11 cellular contexts compared by ENCODE assay signal in the genomic region with DNA sequence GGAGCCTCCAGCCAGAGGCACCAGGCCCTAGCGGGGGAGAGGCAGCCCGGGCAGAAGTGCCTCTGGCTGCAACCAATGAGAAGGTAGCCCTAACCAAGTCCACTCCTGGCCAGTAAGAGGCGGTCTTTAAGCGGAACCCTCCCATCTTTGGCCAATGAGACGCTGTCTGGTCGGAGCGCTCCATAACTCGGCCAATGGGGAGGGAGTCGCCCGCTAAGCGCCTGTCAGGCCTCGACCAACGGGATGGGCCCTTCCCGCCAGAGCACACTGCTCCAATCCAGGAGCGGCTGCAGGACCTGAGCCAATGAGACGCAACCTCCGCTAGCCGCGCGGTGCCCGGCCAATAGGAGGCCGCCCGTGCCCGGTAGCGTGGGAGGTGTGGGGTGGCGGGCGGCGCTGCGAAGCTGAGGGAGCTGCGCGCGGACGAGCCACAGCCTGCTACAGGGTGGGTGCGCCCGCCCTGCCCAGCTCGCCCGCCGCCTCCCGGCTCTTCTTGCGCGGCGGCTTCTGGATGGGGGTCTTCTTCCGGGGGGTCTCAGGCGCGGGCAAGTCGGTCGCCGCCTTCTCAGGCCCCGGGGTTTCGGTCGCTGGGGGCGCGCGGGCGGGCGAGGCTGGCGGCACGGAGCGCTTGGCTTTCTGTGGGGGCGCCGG. TPM values are rescaled to one million over a fixed set of nuclear protein-coding genes. Genes with fewer than 3 reads are reported as not detected.
DNase-seq lines count a peak whose midpoint lies in the region; ATAC-seq, FAIRE-seq and TF ChIP-seq lines count a peak whose summit lies in the region.
"Had no signal": no experiment of that assay in that cellular context is flagged by ENCODE, and none has a peak within 500 bp of the region (broad histone marks: within the 10 kb centered on the region; RNA-seq: fewer than 3 reads in every experiment).

No MANE protein-coding gene starts in this region.

- no peak overlapping the region for H2BK5ac ChIP-seq in H1 (ENCODE audit: low read depth, low read length)

- no peak overlapping the region for H3K23ac ChIP-seq in H1 (ENCODE audit: insufficient read length)

- H3K27me3 ChIP-seq in BLaER1 (peaks cover 56% of the 10 kb centered on the region), H1 (replicated peaks in 1 of 4; ENCODE audit: control insufficient read depth in 3 of 4, extremely low read depth in 1 of 4, insufficient read depth in 3 of 4, low read length in 3 of 4) (peaks cover 7 to 19% (median 15%) of the 10 kb centered on the region in 4 experiments)

- H3K27ac Mint-ChIP-seq in naive B cell: no peak overlapping the region

- H3K27ac ChIP-seq in BLaER1 (no peak overlapping the region), H1 (ENCODE audit: low read depth, low read length) (no peak overlapping the region)

- no peaks in the 10 kb centered on the region for H3K36me3 Mint-ChIP-seq in naive B cell

- H3K79me2 ChIP-seq in H1 (ENCODE audit: control insufficient read depth in 1 of 2, insufficient read depth in 2 of 2, low read length in 2 of 2): no peaks in the 10 kb centered on the region

- H3K9me3 Mint-ChIP-seq in naive B cell: no peaks in the 10 kb centered on the region

- H3K9me3 ChIP-seq in BLaER1: peaks cover 7% of the 10 kb centered on the region; the same call in 1 of the 2 replicates
- no peaks in the 10 kb centered on the region for H3K9me3 ChIP-seq in H1 (ENCODE audit: insufficient read depth in 2 of 2, low read depth in 1 of 2, low read length in 1 of 2)

- H3K36me3 ChIP-seq in BLaER1 (no peaks in the 10 kb centered on the region), H1 (ENCODE audit: control insufficient read depth in 2 of 4, insufficient read depth in 4 of 4, low read length in 3 of 4) (no peaks in the 10 kb centered on the region)

- no peak overlapping the region for H2BK20ac ChIP-seq in H1 (ENCODE audit: low read length)

- H3K23me2 ChIP-seq in H1 (ENCODE audit: low read depth, low read length): peaks cover 7% of the 10 kb centered on the region; the same call in 1 of the 2 replicates

- DNase-seq in HPDE6-E6E7 (ENCODE audit: extremely low spot score) (peak; percentile 51), H1 (ENCODE audit: low read depth in 1 of 2, low spot score in 2 of 2) (no peak), naive B cell (no peak), HTR-8/SVneo (ENCODE audit: insufficient read length, low spot score) (no peak)
- DNase-seq in activated CD4-positive, CD25-positive, alpha-beta regulatory T cell (lab: John Stamatoyannopoulos, UW): no peak
- DNase-seq: DMS 273 treated with DMSO at 0.1 percent for 48 hours, NCI-H510A treated with DMSO at 0.1 percent for 48 hours had no signal

- H3K14ac ChIP-seq in H1 (ENCODE audit: insufficient read length): no peak overlapping the region

- ATAC-seq in naive B cell (ENCODE audit: low read depth in 2 of 2) (peak in 1 of 2 donors; percentile 9), HG03159 (IDR thresholded peaks at IDR 0.05; ENCODE audit: unreplicated experiment) (no peak), HG03280 (IDR thresholded peaks at IDR 0.05; ENCODE audit: unreplicated experiment) (no peak)

- H2AK5ac ChIP-seq in H1 (ENCODE audit: low read depth, low read length): no peak overlapping the region

- peak overlapping the region; percentile 40; the same call in 1 of the 2 replicates for H4K8ac ChIP-seq in H1 (ENCODE audit: extremely low read depth, insufficient read depth, low read length)

- H3K4me1 ChIP-seq in BLaER1: peaks cover 66% of the 10 kb centered on the region
- peaks cover 0 to 13% (median 7%) of the 10 kb centered on the region in 4 experiments; a peak in 5 of 7 replicates for H3K4me1 ChIP-seq in H1 (replicated peaks in 1 of 4; ENCODE audit: control insufficient read depth in 3 of 4, insufficient read depth in 4 of 4, low read length in 3 of 4)

- 91% methylated on average over 17 of the region's 61 CpGs; no CpG with 5 or more reads in 1 of the 2 experiments for WGBS in H1 (ENCODE audit: extremely low coverage in 1 of 2, insufficient coverage in 1 of 2, insufficient read length in 1 of 2, insufficient replicate concordance in 2 of 2, low coverage in 1 of 2, low lambda C conversion rate in 2 of 2, missing lambda C conversion rate in 1 of 2), 2 experiments

- no peak for TF ChIP-seq POLR2A in H1 (IDR thresholded peaks at IDR 0.05; ENCODE audit: control extremely low read depth in 1 of 2, low read depth in 2 of 2, low read length in 2 of 2)

- POLR2A ChIA-PET in H1 (lab: Charles Lee; ENCODE audit: partially characterized antibody): interaction anchor here (0.9 to 1.0 kb wide), 2 partner anchors 11 to 21 kb away, joined by 3 read pairs; no protein-coding TSS in a partner anchor

- FAIRE-seq in H1 (lab: Jason Lieb, UNC) (no peak), HTR-8/SVneo (lab: Jason Lieb, UNC) (no peak)
- FAIRE-seq: astrocyte had no signal

- peaks cover 12 to 19% (median 18%) of the 10 kb centered on the region in 3 donors for H3K4me1 Mint-ChIP-seq in naive B cell

- TF ChIP-seq RAD21 in H1 (IDR thresholded peaks at IDR 0.05 in 1 of 2, conservative IDR thresholded peaks at IDR 0.05 in 1 of 2; ENCODE audit: low read depth in 2 of 2, low read length in 2 of 2): no peak

- no peak overlapping the region for H3K4me3 ChIP-seq in BLaER1
- no peak overlapping the region for H3K4me3 ChIP-seq in H1 (ENCODE audit: extremely low read depth in 1 of 4, insufficient read depth in 2 of 4, low read depth in 3 of 4, low read length in 4 of 4)

- no peak overlapping the region for H3K4ac ChIP-seq in H1 (replicated peaks; ENCODE audit: insufficient read length, low read depth, low read length)

- no peak overlapping the region for H2AFZ ChIP-seq in H1 (ENCODE audit: low read length)

- no peak overlapping the region for H3K9ac ChIP-seq in BLaER1
- H3K9ac ChIP-seq in H1 (replicated peaks in 1 of 4; ENCODE audit: extremely low read depth in 1 of 4, low read depth in 3 of 4, low read length in 3 of 4): no peak overlapping the region

- H3K18ac ChIP-seq in H1 (ENCODE audit: extremely low read depth, low read length): no peak overlapping the region

- H3K56ac ChIP-seq in H1 (replicated peaks; ENCODE audit: insufficient read length, low read depth, low read length): no peak overlapping the region

- H4K20me1 ChIP-seq in BLaER1 (peaks cover 6% of the 10 kb centered on the region), H1 (replicated peaks in 1 of 2; ENCODE audit: control insufficient read depth in 1 of 2, insufficient read depth in 2 of 2, low read length in 2 of 2) (peaks cover 5 to 19% of the 10 kb centered on the region in 2 experiments)

- peaks cover 22 to 52% (median 39%) of the 10 kb centered on the region in 3 donors for H3K27me3 Mint-ChIP-seq in naive B cell

- H3K79me1 ChIP-seq in H1 (ENCODE audit: low read depth, low read length): no peaks in the 10 kb centered on the region; the same call in 1 of the 2 replicates

- TF ChIP-seq CTCF in H1 (IDR thresholded peaks at IDR 0.05; ENCODE audit: control extremely low read depth in 1 of 3, insufficient read depth in 1 of 3, low read depth in 1 of 3, low read length in 3 of 3): no peak

- H2BK12ac ChIP-seq in H1 (ENCODE audit: low read depth, low read length): no peak overlapping the region

- H3K4me2 ChIP-seq in BLaER1 (peak overlapping the region; percentile 92), H1 (ENCODE audit: insufficient read depth in 1 of 2, low read depth in 2 of 2, low read length in 2 of 2) (no peak overlapping the region)

- no peak overlapping the region for H4K91ac ChIP-seq in H1 (replicated peaks; ENCODE audit: insufficient read length, low read length)

- H3K4me3 Mint-ChIP-seq in naive B cell: peak overlapping the region in 6 of 8 donors; percentile 20 to 82 (median 50)

- H2BK15ac ChIP-seq in H1 (ENCODE audit: low read length): no peak overlapping the region

- no peak for TF ChIP-seq EP300 in H1 (IDR thresholded peaks at IDR 0.05; ENCODE audit: borderline replicate concordance in 1 of 2, low read depth in 2 of 2, low read length in 2 of 2)

- CTCF ChIA-PET in H1 (lab: Charles Lee; ENCODE audit: partially characterized antibody): interaction anchor here (1.8 kb wide), 1 partner anchor 31 kb away, joined by 6 read pairs; no protein-coding TSS in a partner anchor

- H4K5ac ChIP-seq in H1 (ENCODE audit: insufficient read length, low read depth, low read length): no peak overlapping the region

- no peak overlapping the region for H2BK120ac ChIP-seq in H1 (replicated peaks; ENCODE audit: low read depth, low read length)

TF ChIP-seq in H1, 55 proteins besides CTCF, POLR2A, EP300 and RAD21 (continues in another document):
- no peak for TF ChIP-seq TEAD4 (IDR thresholded peaks at IDR 0.05; ENCODE audit: low read depth, low read length)
- TF ChIP-seq, protein P1, sequence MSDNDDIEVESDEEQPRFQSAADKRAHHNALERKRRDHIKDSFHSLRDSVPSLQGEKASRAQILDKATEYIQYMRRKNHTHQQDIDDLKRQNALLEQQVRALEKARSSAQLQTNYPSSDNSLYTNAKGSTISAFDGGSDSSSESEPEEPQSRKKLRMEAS (IDR thresholded peaks at IDR 0.05): peak; percentile 58
- TF ChIP-seq NANOG (IDR thresholded peaks at IDR 0.05; ENCODE audit: insufficient read depth, low read depth, low read length, poor library complexity, severe bottlenecking): no peak
- TF ChIP-seq TBP (IDR thresholded peaks at IDR 0.05; ENCODE audit: low read depth, low read length): no peak

RNA-seq across cellular contexts. Expression of a gene that starts 12.6 kb away (rescaled TPM):
- 9.8 and 10.0 TPM in 2 replicates for total RNA-seq in H1 (2021; fragmentation: NEBNext Ultra II Directional; extraction: Animal tissue kit (Norgen Biotek cat#: 25700))
- 4.2 and 7.1 TPM in 2 replicates for polyA plus RNA-seq in H1 (2011; rRNA removed)
- 4.9 TPM for polyA plus RNA-seq in H1 (2011; cell fraction: cytosol; rRNA removed)
- 11.9 TPM for polyA plus RNA-seq in H1 (2011; cell fraction: nucleus; rRNA removed)
- polyA plus RNA-seq in H1 (2012, experiment 1 of 2): 2.8 to 4.4 TPM (median 4.1 TPM) in 4 replicates
- polyA plus RNA-seq in H1 (2012, experiment 2 of 2): 2.8 TPM
- polyA plus RNA-seq in H1 (2013, experiment 1 of 2): 13.3 TPM
- 12.2 TPM for polyA plus RNA-seq in H1 (2013, experiment 2 of 2)
- polyA minus RNA-seq in H1 (2011; rRNA and poly(A)+ RNA removed): 0.76 and 1.4 TPM in 2 replicates
- polyA minus RNA-seq in H1 (2011; cell fraction: cytosol; rRNA and poly(A)+ RNA removed): 4.8 TPM
- polyA minus RNA-seq in H1 (2011; cell fraction: nucleus; rRNA and poly(A)+ RNA removed): 3.9 TPM
- polyA plus RNA-seq in naive B cell (ENCODE audit: low read depth in 6 of 6): under 1 TPM in 4 of 6 donors, not detected in 2; 0.25 to 0.64 (median 0.36) TPM

RNA-seq across cellular contexts. Expression of a gene that starts 31.1 kb away (rescaled TPM):
- 44.9 and 45.7 TPM in 2 replicates for total RNA-seq in H1 (2021; fragmentation: NEBNext Ultra II Directional; extraction: Animal tissue kit (Norgen Biotek cat#: 25700))
- 29.7 and 35.3 TPM in 2 replicates for polyA plus RNA-seq in H1 (2011; rRNA removed)
- polyA plus RNA-seq in H1 (2011; cell fraction: cytosol; rRNA removed): 38.2 TPM
- 27.0 TPM for polyA plus RNA-seq in H1 (2011; cell fraction: nucleus; rRNA removed)
- 25.6 to 38.6 TPM (median 29.5 TPM) in 4 replicates for polyA plus RNA-seq in H1 (2012, experiment 1 of 2)
- polyA plus RNA-seq in H1 (2012, experiment 2 of 2): 28.3 TPM
- 15.6 TPM for polyA plus RNA-seq in H1 (2013, experiment 1 of 2)
- 16.0 TPM for polyA plus RNA-seq in H1 (2013, experiment 2 of 2)
- polyA minus RNA-seq in H1 (2011; rRNA and poly(A)+ RNA removed): 26.1 and 26.9 TPM in 2 replicates
- 35.4 TPM for polyA minus RNA-seq in H1 (2011; cell fraction: cytosol; rRNA and poly(A)+ RNA removed)
- 18.6 TPM for polyA minus RNA-seq in H1 (2011; cell fraction: nucleus; rRNA and poly(A)+ RNA removed)
- 1 to 10 TPM; 2.4 to 8.5 (median 5.5) TPM for polyA plus RNA-seq in naive B cell (ENCODE audit: low read depth in 6 of 6)
